In genomic region chr2:168740360-168740759, GRCh38 we compare ENCODE assay signal across 14 cellular contexts.
"Had no signal": no experiment of that assay in that cellular context is flagged by ENCODE, and none has a peak within 500 bp of the region (broad histone marks: within the 10 kb centered on the region; RNA-seq: fewer than 3 reads in every experiment).

No MANE protein-coding gene starts in this region.

- H3K27ac ChIP-seq: coronary artery, esophagus squamous epithelium, heart left ventricle, left ventricle myocardium inferior had no signal

- H3K4me1 ChIP-seq: esophagus squamous epithelium had no signal

- H3K9me3 ChIP-seq: esophagus squamous epithelium, heart left ventricle, left ventricle myocardium inferior had no signal

- H3K27me3 ChIP-seq: esophagus squamous epithelium, heart left ventricle had no signal

- H3K4me3 ChIP-seq: coronary artery, esophagus squamous epithelium, heart left ventricle, left ventricle myocardium inferior had no signal

- H3K36me3 ChIP-seq: heart left ventricle, left ventricle myocardium inferior had no signal

- DNase-seq: activated CD4-positive, alpha-beta memory T cell treated with anti-CD3 and anti-CD28 coated beads for 36 hours; activated CD4-positive, alpha-beta T cell treated with anti-CD3 and anti-CD28 coated beads for 36 hours; activated naive CD4-positive, alpha-beta T cell treated with Interleukin-2 at 50 U/mL for 16 hours; activated naive CD8-positive, alpha-beta T cell treated with anti-CD3 and anti-CD28 coated beads for 36 hours; activated T-cell treated with anti-CD3 and anti-CD28 coated beads, Interleukin-2, amount 50 U/mL, for 48 hours; amniotic stem cell; esophagus squamous epithelium; heart left ventricle; kidney; left ventricle myocardium inferior; stimulated activated CD4-positive, alpha-beta T cell treated with anti-CD3 and anti-CD28 coated beads, Interleukin-4, amount 100 ng/mL, for 24 hours; stimulated activated naive CD4-positive, alpha-beta T cell treated with Interleukin-2 at 50 U/mL for 16 hours; T-helper 1 cell had no signal
